ENCODE assay signal across 21 cellular contexts in the genomic region with DNA sequence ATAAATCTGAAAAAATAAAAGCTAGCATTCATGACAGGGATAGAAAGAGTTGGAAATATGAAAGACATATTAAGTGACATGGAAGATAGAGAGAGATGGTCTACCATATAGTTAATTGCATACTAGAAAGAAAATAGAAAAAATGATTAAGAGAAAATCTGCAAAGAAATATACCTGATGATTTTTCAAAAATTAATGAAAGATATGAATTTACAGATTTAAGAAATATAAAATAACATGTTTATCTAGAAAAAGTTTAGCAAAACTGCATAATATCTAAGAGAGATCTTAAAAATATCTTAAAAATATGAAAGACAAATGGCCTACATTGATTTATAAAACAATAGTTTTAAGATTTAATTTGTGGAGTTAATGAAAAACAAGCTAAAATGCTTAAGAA.
"Had no signal": no experiment of that assay in that cellular context is flagged by ENCODE, and none has a peak within 500 bp of the region (broad histone marks: within the 10 kb centered on the region; RNA-seq: fewer than 3 reads in every experiment).

No MANE protein-coding gene starts in this region.

- H3K27me3 ChIP-seq: colonic mucosa, esophagus muscularis mucosa, foreskin keratinocyte, gastrocnemius medialis, heart right ventricle, left lung had no signal

- H3K36me3 ChIP-seq: colonic mucosa, esophagus muscularis mucosa, gastrocnemius medialis, heart right ventricle, left lung, lower lobe of right lung had no signal

- H3K4me3 ChIP-seq: colonic mucosa, esophagus muscularis mucosa, gastrocnemius medialis, heart right ventricle, left lung, lower lobe of right lung, mucosa of descending colon had no signal

- H3K9me3 ChIP-seq: colonic mucosa, gastrocnemius medialis, lower lobe of right lung, mucosa of descending colon had no signal

- ATAC-seq: effector memory CD8-positive, alpha-beta T cell; foreskin keratinocyte; gastrocnemius medialis; heart right ventricle; left cardiac atrium; left lung; left ventricle myocardium superior; lower lobe of right lung; mucosa of descending colon had no signal

- FAIRE-seq: keratinocyte had no signal

- DNase-seq: colonic mucosa; cortex of kidney; effector CD8-positive, alpha-beta T cell; effector memory CD8-positive, alpha-beta T cell; endodermal cell; foreskin keratinocyte; gastrocnemius medialis; glutamatergic neuron; head of caudate nucleus; heart right ventricle; hippocampal formation; kidney glomerular epithelial cell; left cardiac atrium; left lung; left ventricle myocardium superior; lower lobe of right lung; mesenchymal stem cell; mucosa of descending colon; naive B cell had no signal

- H3K27ac ChIP-seq: colonic mucosa, esophagus muscularis mucosa, foreskin keratinocyte, gastrocnemius medialis, heart right ventricle, left lung, lower lobe of right lung had no signal

- H3K4me1 ChIP-seq: colonic mucosa, esophagus muscularis mucosa, foreskin keratinocyte, gastrocnemius medialis, heart right ventricle, left lung, lower lobe of right lung had no signal
